Comparison of ENCODE assay signal across 19 cellular contexts in the genomic region with DNA sequence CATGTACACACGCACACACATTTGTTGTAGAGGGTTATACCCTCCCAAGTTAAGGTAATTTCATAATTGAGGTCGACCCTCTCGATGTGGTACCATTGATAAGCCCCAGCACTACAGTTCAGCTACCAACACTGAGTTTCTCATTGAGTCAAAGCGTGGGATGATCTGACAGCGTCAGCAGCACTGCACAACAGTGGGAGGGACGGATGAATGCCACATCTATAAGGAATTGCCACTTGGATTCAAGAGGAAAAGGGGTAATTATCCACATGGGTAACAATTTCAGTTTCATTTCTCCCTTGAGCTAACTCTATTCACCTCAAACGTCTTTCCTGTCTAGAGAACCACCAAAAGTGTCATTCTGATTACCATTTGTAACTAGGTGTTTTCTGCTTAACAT.
"Had no signal": no experiment of that assay in that cellular context is flagged by ENCODE, and none has a peak within 500 bp of the region (broad histone marks: within the 10 kb centered on the region; RNA-seq: fewer than 3 reads in every experiment).

No MANE protein-coding gene starts in this region.

- H3K9me3 Mint-ChIP-seq: activated CD4-positive, alpha-beta memory T cell treated with anti-CD3 and anti-CD28 coated beads for 36 hours; activated naive CD8-positive, alpha-beta T cell treated with anti-CD3 and anti-CD28 coated beads for 36 hours; immature natural killer cell; naive thymus-derived CD8-positive, alpha-beta T cell; neural progenitor cell had no signal

- ATAC-seq: left lung; naive thymus-derived CD8-positive, alpha-beta T cell; upper lobe of right lung had no signal

- H3K4me3 Mint-ChIP-seq: activated CD4-positive, alpha-beta memory T cell treated with anti-CD3 and anti-CD28 coated beads for 36 hours; activated naive CD8-positive, alpha-beta T cell treated with anti-CD3 and anti-CD28 coated beads for 36 hours; immature natural killer cell; naive thymus-derived CD8-positive, alpha-beta T cell; neural progenitor cell had no signal

- H3K27ac Mint-ChIP-seq: activated CD4-positive, alpha-beta memory T cell treated with anti-CD3 and anti-CD28 coated beads for 36 hours; activated naive CD8-positive, alpha-beta T cell treated with anti-CD3 and anti-CD28 coated beads for 36 hours; immature natural killer cell; naive thymus-derived CD8-positive, alpha-beta T cell; neural progenitor cell had no signal

- H3K27me3 Mint-ChIP-seq: activated CD4-positive, alpha-beta memory T cell treated with anti-CD3 and anti-CD28 coated beads for 36 hours; activated naive CD8-positive, alpha-beta T cell treated with anti-CD3 and anti-CD28 coated beads for 36 hours; progenitor cell of endocrine pancreas had no signal

- H3K36me3 Mint-ChIP-seq: activated CD4-positive, alpha-beta memory T cell treated with anti-CD3 and anti-CD28 coated beads for 36 hours; activated naive CD8-positive, alpha-beta T cell treated with anti-CD3 and anti-CD28 coated beads for 36 hours; immature natural killer cell; naive thymus-derived CD8-positive, alpha-beta T cell; neural progenitor cell had no signal

- DNase-seq: activated CD4-positive, alpha-beta memory T cell treated with anti-CD3 and anti-CD28 coated beads for 36 hours; activated CD4-positive, alpha-beta T cell treated with anti-CD3 and anti-CD28 coated beads for 48 hours; activated naive CD4-positive, alpha-beta T cell treated with Interleukin-2 at 50 U/mL for 16 hours; activated naive CD8-positive, alpha-beta T cell treated with anti-CD3 and anti-CD28 coated beads for 36 hours; activated T-cell treated with anti-CD3 and anti-CD28 coated beads, Interleukin-2, amount 50 U/mL, for 48 hours; central memory CD4-positive, alpha-beta T cell; dermis blood vessel endothelial cell; effector CD8-positive, alpha-beta T cell; erythroblast; foreskin fibroblast; immature natural killer cell; left lung; naive thymus-derived CD8-positive, alpha-beta T cell; spleen; stimulated activated CD4-positive, alpha-beta T cell treated with anti-CD3 and anti-CD28 coated beads, Interleukin-4, amount 100 ng/mL, for 1 hour; stimulated activated naive CD4-positive, alpha-beta T cell treated with Interleukin-2 at 50 U/mL for 16 hours; upper lobe of right lung had no signal
